Comparison of ENCODE assay signal across 17 cellular contexts in the genomic region with DNA sequence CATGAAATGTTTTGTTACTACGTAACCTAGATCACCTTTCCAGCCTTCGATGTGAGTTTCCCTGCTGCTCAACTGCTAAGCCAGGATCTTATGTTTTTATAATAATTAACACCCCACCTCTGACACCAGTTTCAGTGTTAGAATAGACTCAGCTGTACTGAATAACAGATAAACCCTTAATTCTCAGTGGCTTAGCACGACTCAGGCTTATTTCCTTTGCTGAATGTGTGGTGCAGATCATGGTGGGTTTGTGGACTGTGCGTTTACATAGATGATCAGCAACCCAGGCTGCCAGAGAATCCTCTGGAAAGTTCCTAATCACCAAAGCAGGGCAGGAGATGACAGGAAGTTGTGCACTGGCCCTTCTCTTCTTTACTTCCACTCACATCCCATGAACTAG.
"Had no signal": no experiment of that assay in that cellular context is flagged by ENCODE, and none has a peak within 500 bp of the region (broad histone marks: within the 10 kb centered on the region; RNA-seq: fewer than 3 reads in every experiment).

No MANE protein-coding gene starts in this region.

- H3K4me1 Mint-ChIP-seq: activated naive CD8-positive, alpha-beta T cell treated with anti-CD3 and anti-CD28 coated beads, Interleukin-2, amount 10 ng/mL, durations not matched to agents 7 days and 5 days had no signal

- H3K27me3 Mint-ChIP-seq: activated CD8-positive, alpha-beta T cell treated with anti-CD3 and anti-CD28 coated beads for 36 hours; activated naive CD8-positive, alpha-beta T cell treated with anti-CD3 and anti-CD28 coated beads, Interleukin-2, amount 10 ng/mL, durations not matched to agents 7 days and 5 days; brain had no signal

- H3K27me3 ChIP-seq: gastrocnemius medialis, heart left ventricle, ovary had no signal

- H3K36me3 ChIP-seq: lower lobe of right lung, ovary, thoracic aorta had no signal

- H3K27ac ChIP-seq: gastrocnemius medialis, heart left ventricle, lower lobe of right lung, ovary, thoracic aorta had no signal

- H3K27ac Mint-ChIP-seq: activated CD8-positive, alpha-beta T cell treated with anti-CD3 and anti-CD28 coated beads for 36 hours; activated naive CD8-positive, alpha-beta T cell treated with anti-CD3 and anti-CD28 coated beads, Interleukin-2, amount 10 ng/mL, durations not matched to agents 7 days and 5 days had no signal

- H3K4me3 Mint-ChIP-seq: activated CD8-positive, alpha-beta T cell treated with anti-CD3 and anti-CD28 coated beads for 36 hours; activated naive CD8-positive, alpha-beta T cell treated with anti-CD3 and anti-CD28 coated beads, Interleukin-2, amount 10 ng/mL, durations not matched to agents 7 days and 5 days; brain had no signal

- ATAC-seq: activated CD8-positive, alpha-beta T cell treated with anti-CD3 and anti-CD28 coated beads for 36 hours; gastrocnemius medialis; heart left ventricle; left cardiac atrium had no signal

- DNase-seq: activated CD4-positive, alpha-beta T cell treated with anti-CD3 and anti-CD28 coated beads for 48 hours; activated CD8-positive, alpha-beta memory T cell treated with anti-CD3 and anti-CD28 coated beads, Interleukin-2, amount 50 U/mL, for 4 hours; activated CD8-positive, alpha-beta T cell treated with anti-CD3 and anti-CD28 coated beads for 36 hours; activated naive CD8-positive, alpha-beta T cell treated with anti-CD3 and anti-CD28 coated beads, Interleukin-2, amount 10 ng/mL, durations not matched to agents 7 days and 5 days; activated T-cell treated with anti-CD3 and anti-CD28 coated beads, Interleukin-2, amount 50 U/mL, for 48 hours; cerebellar nuclear complex; erythroblast; gastrocnemius medialis; heart left ventricle; left cardiac atrium; lower lobe of right lung; ovary; stimulated activated CD4-positive, alpha-beta T cell treated with anti-CD3 and anti-CD28 coated beads, Interleukin-12 subunit alpha, Interleukin-12 subunit beta, amount 100 ng/mL, for 4 hours; stimulated activated CD4-positive, alpha-beta T cell treated with anti-CD3 and anti-CD28 coated beads, Interleukin-2, amount 100 ng/mL, for 24 hours; T-helper 1 cell had no signal

- H3K4me3 ChIP-seq: gastrocnemius medialis, heart left ventricle, lower lobe of right lung, ovary, thoracic aorta had no signal

- H3K4me1 ChIP-seq: lower lobe of right lung had no signal

- H3K9me3 ChIP-seq: gastrocnemius medialis, lower lobe of right lung, ovary, thoracic aorta had no signal
